In the genomic region with DNA sequence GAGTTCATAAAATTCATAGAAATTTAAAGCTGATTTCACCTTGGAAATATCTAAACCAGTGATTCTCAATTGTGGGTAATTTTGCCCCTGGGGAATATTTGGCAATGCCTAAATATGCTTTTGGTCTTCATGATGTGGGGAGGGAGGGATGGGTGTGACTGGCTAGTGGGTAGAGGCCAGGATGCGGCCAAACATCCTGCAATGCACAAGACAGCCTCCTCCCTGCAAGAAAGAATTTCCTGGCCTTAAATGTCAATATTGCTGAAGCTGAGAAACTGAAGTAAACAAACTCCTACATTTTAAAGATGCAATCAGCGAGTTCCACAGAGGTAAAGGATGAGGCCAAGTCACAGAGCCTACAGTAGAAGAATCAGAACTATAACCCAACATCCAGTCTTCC, we compare ENCODE assay signal across 19 cellular contexts.
DNase-seq lines count a peak whose midpoint lies in the region; ATAC-seq and TF ChIP-seq lines count a peak whose summit lies in the region.
"Had no signal": no experiment of that assay in that cellular context is flagged by ENCODE, and none has a peak within 500 bp of the region (broad histone marks: within the 10 kb centered on the region; RNA-seq: fewer than 3 reads in every experiment).

No MANE protein-coding gene starts in this region.

- H3K9ac ChIP-seq in BLaER1 (no peak overlapping the region), adipocyte (ENCODE audit: low read length) (no peak overlapping the region)

- peak; percentile 17 for DNase-seq in MG63
- peak; percentile 2 for DNase-seq in adipocyte (ENCODE audit: low read depth)
- peak; percentile 23 for DNase-seq in myocyte (ENCODE audit: low read depth)
- no peak for DNase-seq in ovary
- DNase-seq in HEK293T (ENCODE audit: extremely low spot score), result no peak
- DNase-seq: CD4-positive, CD25-positive, alpha-beta regulatory T cell; GOT3; HCEC 1CT; KG1; MV-4-11; NCI-H1694; NCI-H2081; NCI-H2171; NCI-H526; RPMI8226; SHP77 treated with DMSO at 0.1 percent for 48 hours had no signal

- 64 to 73% (median 68%) methylated on average over 2 of the region's 2 CpGs for WGBS in ovary, 3 donors

- POLR2A ChIA-PET in HEK293T (lab: Yijun Ruan, JAX), result no interaction called here

- CTCF ChIA-PET in HEK293T (lab: Yijun Ruan, JAX), result no interaction called here

- TF ChIP-seq CTCF in ovary (IDR thresholded peaks at IDR 0.05), result no peak

- H4K20me1 ChIP-seq in BLaER1, result no peaks in the 10 kb centered on the region

- intact Hi-C loops in ovary (cut with DNase I), result no loop called here

- peak overlapping the region; percentile 52 for H3K27ac ChIP-seq in BLaER1
- no peak overlapping the region for H3K27ac ChIP-seq in ovary

- peak overlapping the region; percentile 61 for H3K4me2 ChIP-seq in BLaER1

- H3K36me3 ChIP-seq in BLaER1 (no peaks in the 10 kb centered on the region), MG63 (no peaks in the 10 kb centered on the region), adipocyte (ENCODE audit: control insufficient read depth, insufficient read depth, low read length, severe bottlenecking) (no peaks in the 10 kb centered on the region), ovary (no peaks in the 10 kb centered on the region)

- no peak for TF ChIP-seq POLR2A in ovary (IDR thresholded peaks at IDR 0.05)

- H3K4me3 ChIP-seq in BLaER1, result no peak overlapping the region
- no peak overlapping the region for H3K4me3 ChIP-seq in MG63
- H3K4me3 ChIP-seq in adipocyte (ENCODE audit: low read length), result no peak overlapping the region
- no peak overlapping the region for H3K4me3 ChIP-seq in ovary

- H3K9me3 ChIP-seq in BLaER1 (no peaks in the 10 kb centered on the region), MG63 (no peaks in the 10 kb centered on the region), adipocyte (ENCODE audit: control insufficient read depth, low read length) (no peaks in the 10 kb centered on the region), ovary (no peaks in the 10 kb centered on the region)

- peaks cover 22% of the 10 kb centered on the region for H3K4me1 ChIP-seq in BLaER1
- H3K4me1 ChIP-seq in adipocyte (ENCODE audit: control insufficient read depth, insufficient read depth, low read length), result peaks cover 6% of the 10 kb centered on the region
- no peaks in the 10 kb centered on the region for H3K4me1 ChIP-seq in ovary (ENCODE audit: insufficient read depth)

- no peaks in the 10 kb centered on the region for H3K27me3 ChIP-seq in BLaER1
- H3K27me3 ChIP-seq in MG63, result no peaks in the 10 kb centered on the region
- H3K27me3 ChIP-seq in adipocyte (replicated peaks; ENCODE audit: control insufficient read depth, insufficient read depth, low read length), result no peaks in the 10 kb centered on the region
- H3K27me3 ChIP-seq in ovary, result no peaks in the 10 kb centered on the region

- ATAC-seq in activated CD4-positive, CD25-positive, alpha-beta regulatory T cell treated with anti-CD3 and anti-CD28 coated beads, Interleukin-2, amount 50 U/mL, for 24 hours, result no peak
- ATAC-seq: SK-N-SH treated with all-trans-retinoic acid at 6 μM for 48 hours had no signal

- no peak for TF ChIP-seq EP300 in ovary (IDR thresholded peaks at IDR 0.05)

TF ChIP-seq in HEK293T, 16 proteins besides CTCF, POLR2A, EP300 and RAD21:
- TF ChIP-seq NFRKB (IDR thresholded peaks at IDR 0.05) (no peak), TARDBP (IDR thresholded peaks at IDR 0.05) (no peak), FOXM1 (IDR thresholded peaks at IDR 0.05; ENCODE audit: borderline replicate concordance) (no peak), FOXK2 (IDR thresholded peaks at IDR 0.05) (no peak), ELF4 (IDR thresholded peaks at IDR 0.05) (no peak), HDGF (IDR thresholded peaks at IDR 0.05; ENCODE audit: borderline replicate concordance) (no peak), ZNF384 (IDR thresholded peaks at IDR 0.05) (no peak), L3MBTL2 (conservative IDR thresholded peaks at IDR 0.05) (no peak), FOXA1 (IDR thresholded peaks at IDR 0.05) (no peak), SP1 (IDR thresholded peaks at IDR 0.05) (no peak), CTBP1 (IDR thresholded peaks at IDR 0.05; ENCODE audit: borderline replicate concordance) (no peak), LEF1 (IDR thresholded peaks at IDR 0.05; ENCODE audit: borderline replicate concordance) (no peak), ARNT (IDR thresholded peaks at IDR 0.05) (no peak)
- TF ChIP-seq, protein P1, sequence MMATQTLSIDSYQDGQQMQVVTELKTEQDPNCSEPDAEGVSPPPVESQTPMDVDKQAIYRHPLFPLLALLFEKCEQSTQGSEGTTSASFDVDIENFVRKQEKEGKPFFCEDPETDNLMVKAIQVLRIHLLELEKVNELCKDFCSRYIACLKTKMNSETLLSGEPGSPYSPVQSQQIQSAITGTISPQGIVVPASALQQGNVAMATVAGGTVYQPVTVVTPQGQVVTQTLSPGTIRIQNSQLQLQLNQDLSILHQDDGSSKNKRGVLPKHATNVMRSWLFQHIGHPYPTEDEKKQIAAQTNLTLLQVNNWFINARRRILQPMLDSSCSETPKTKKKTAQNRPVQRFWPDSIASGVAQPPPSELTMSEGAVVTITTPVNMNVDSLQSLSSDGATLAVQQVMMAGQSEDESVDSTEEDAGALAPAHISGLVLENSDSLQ (IDR thresholded peaks at IDR 0.05), result no peak

Comparison
In these comparisons a context has a peak if more than half of its experiments do, and no peak if none do; other contexts are left out.
1. DNase-seq: peak in MG63 (single experiment), adipocyte (single experiment) and myocyte (single experiment); none in ovary (0 of 5) and HEK293T (single experiment).